In genomic region chr17:44198721-44199552, GRCh38 we compare ENCODE assay signal across 1 cellular context.
TF ChIP-seq lines count a peak whose summit lies in the region.

No MANE protein-coding gene starts in this region.

TF ChIP-seq in HepG2, 621 proteins besides CTCF, POLR2A, EP300 and RAD21 (continues in another document):
- TF ChIP-seq ZNF547 (CRISPR knock-in tag; IDR thresholded peaks at IDR 0.05) (peak; percentile 75; the same call in 1 of the 2 replicates), ZBTB34 (CRISPR knock-in tag; IDR thresholded peaks at IDR 0.05) (no peak), HMGXB4 (CRISPR knock-in tag; IDR thresholded peaks at IDR 0.05; ENCODE audit: borderline replicate concordance in 1 of 2, low read depth in 1 of 2) (0 out of 4 replicates have a peak, but pooled peaks of 1 of the 2 experiments have one; percentile 22), ZBTB38 (CRISPR knock-in tag; IDR thresholded peaks at IDR 0.05) (peak; percentile 44; the same call in 1 of the 2 replicates), SOX13 (IDR thresholded peaks at IDR 0.05) (no peak), SOX13 (CRISPR knock-in tag; conservative IDR thresholded peaks at IDR 0.05 in 1 of 2, IDR thresholded peaks at IDR 0.05 in 1 of 2) (peak in 1 of 2 experiments; percentile 14; a peak in 1 of 4 replicates), KLF13 (CRISPR knock-in tag; IDR thresholded peaks at IDR 0.05) (0 out of 2 replicates have a peak, but pooled peaks have one; percentile 10), TAF1 (CRISPR knock-in tag; IDR thresholded peaks at IDR 0.05) (peak; percentile 43; the same call in 1 of the 2 replicates), ZNF18 (CRISPR knock-in tag; IDR thresholded peaks at IDR 0.05; ENCODE audit: insufficient replicate concordance) (no peak), CAMTA2 (CRISPR knock-in tag; IDR thresholded peaks at IDR 0.05; ENCODE audit: borderline replicate concordance) (0 out of 2 replicates have a peak, but pooled peaks have one; percentile 41), RXRA (CRISPR knock-in tag; IDR thresholded peaks at IDR 0.05) (peak; percentile 33; the same call in 1 of the 2 replicates), KLF12 (CRISPR knock-in tag; IDR thresholded peaks at IDR 0.05; ENCODE audit: borderline replicate concordance) (no peak), ZNF225 (CRISPR knock-in tag; IDR thresholded peaks at IDR 0.05) (peak; percentile 64; the same call in 1 of the 2 replicates), CHD2 (IDR thresholded peaks at IDR 0.05; ENCODE audit: low read depth, low read length) (peak; percentile 43; the same call in 1 of the 2 replicates), RAD51 (IDR thresholded peaks at IDR 0.05; ENCODE audit: borderline replicate concordance) (no peak), SALL2 (CRISPR knock-in tag; IDR thresholded peaks at IDR 0.05) (peak; percentile 54; the same call in 1 of the 2 replicates), ZNF263 (CRISPR knock-in tag; IDR thresholded peaks at IDR 0.05) (0 out of 2 replicates have a peak, but pooled peaks have one; percentile 7), ZNF709 (CRISPR knock-in tag; IDR thresholded peaks at IDR 0.05) (peak; percentile 35; the same call in 1 of the 2 replicates), ZNF616 (CRISPR knock-in tag; IDR thresholded peaks at IDR 0.05; ENCODE audit: low read depth) (0 out of 2 replicates have a peak, but pooled peaks have one; percentile 47), MYC (CRISPR knock-in tag; IDR thresholded peaks at IDR 0.05; ENCODE audit: borderline replicate concordance) (peak; percentile 40; the same call in 1 of the 2 replicates), SPEN (CRISPR knock-in tag; IDR thresholded peaks at IDR 0.05; ENCODE audit: low read depth) (peak; percentile 40; the same call in 1 of the 2 replicates), ZNF230 (CRISPR knock-in tag; IDR thresholded peaks at IDR 0.05) (peak; percentile 32; the same call in 1 of the 2 replicates), ZNF235 (CRISPR knock-in tag; IDR thresholded peaks at IDR 0.05; ENCODE audit: borderline replicate concordance) (0 out of 2 replicates have a peak, but pooled peaks have one; percentile 51), DDIT3 (CRISPR knock-in tag; IDR thresholded peaks at IDR 0.05) (no peak), KDM5B (CRISPR knock-in tag; IDR thresholded peaks at IDR 0.05; ENCODE audit: borderline replicate concordance) (peak; percentile 78), ARNTL (CRISPR knock-in tag; IDR thresholded peaks at IDR 0.05) (0 out of 2 replicates have a peak, but pooled peaks have one; percentile 21), ZNF441 (CRISPR knock-in tag; IDR thresholded peaks at IDR 0.05; ENCODE audit: borderline replicate concordance) (peak; percentile 34; the same call in 1 of the 2 replicates), THAP8 (CRISPR knock-in tag; IDR thresholded peaks at IDR 0.05; ENCODE audit: borderline replicate concordance) (peak; percentile 78; the same call in 1 of the 2 replicates), ZNF558 (CRISPR knock-in tag; IDR thresholded peaks at IDR 0.05; ENCODE audit: borderline replicate concordance) (0 out of 2 replicates have a peak, but pooled peaks have one; percentile 11), TEAD3 (CRISPR knock-in tag; optimal IDR thresholded peaks at IDR 0.05; ENCODE audit: borderline replicate concordance) (no peak), KDM5A (IDR thresholded peaks at IDR 0.05; ENCODE audit: borderline replicate concordance, low read length) (peak; percentile 56), ZNF83 (CRISPR knock-in tag; IDR thresholded peaks at IDR 0.05; ENCODE audit: borderline replicate concordance) (peak; percentile 88; the same call in 1 of the 2 replicates), AKAP8 (CRISPR knock-in tag; IDR thresholded peaks at IDR 0.05) (peak; percentile 82), ZNF761 (CRISPR knock-in tag; conservative IDR thresholded peaks at IDR 0.05) (peak; percentile 43; the same call in 1 of the 2 replicates), TCF12 (IDR thresholded peaks at IDR 0.05) (no peak), TCF12 (CRISPR knock-in tag; IDR thresholded peaks at IDR 0.05) (0 out of 2 replicates have a peak, but pooled peaks have one; percentile 37), CCDC6 (CRISPR knock-in tag; IDR thresholded peaks at IDR 0.05) (0 out of 2 replicates have a peak, but pooled peaks have one; percentile 2), ZKSCAN8 (CRISPR knock-in tag; IDR thresholded peaks at IDR 0.05; ENCODE audit: borderline replicate concordance) (peak; percentile 9; the same call in 1 of the 2 replicates), GABPA (IDR thresholded peaks at IDR 0.05; ENCODE audit: low read depth, low read length) (peak; percentile 31), GABPA (CRISPR knock-in tag; IDR thresholded peaks at IDR 0.05; ENCODE audit: low read depth) (0 out of 2 replicates have a peak, but pooled peaks have one; percentile 38), POLR2AphosphoS5 (IDR thresholded peaks at IDR 0.05; ENCODE audit: low read depth, low read length) (peak; percentile 37; the same call in 1 of the 2 replicates), ZMAT3 (CRISPR knock-in tag; conservative IDR thresholded peaks at IDR 0.05) (peak; percentile 51), GTF3A (CRISPR knock-in tag; conservative IDR thresholded peaks at IDR 0.05) (no peak), SAP130 (CRISPR knock-in tag; IDR thresholded peaks at IDR 0.05; ENCODE audit: low read depth) (peak; percentile 43), DNMT1 (CRISPR knock-in tag; IDR thresholded peaks at IDR 0.05) (0 out of 2 replicates have a peak, but pooled peaks have one; percentile 76), ASH2L (IDR thresholded peaks at IDR 0.05; ENCODE audit: insufficient read length, low read depth, low read length) (peak; percentile 35), ZBTB14 (CRISPR knock-in tag; IDR thresholded peaks at IDR 0.05) (no peak), HNRNPL (IDR thresholded peaks at IDR 0.05; ENCODE audit: low read depth, low read length) (peak; percentile 72), MED13 (CRISPR knock-in tag; IDR thresholded peaks at IDR 0.05) (0 out of 2 replicates have a peak, but pooled peaks have one; percentile 18), ZNF33B (CRISPR knock-in tag; IDR thresholded peaks at IDR 0.05) (0 out of 2 replicates have a peak, but pooled peaks have one; percentile 30), ZNF124 (CRISPR knock-in tag; IDR thresholded peaks at IDR 0.05) (0 out of 2 replicates have a peak, but pooled peaks have one; percentile 34), SAFB2 (CRISPR knock-in tag; IDR thresholded peaks at IDR 0.05; ENCODE audit: borderline replicate concordance, low read depth) (no peak; the same call in 1 of the 2 replicates), ZNF550 (CRISPR knock-in tag; IDR thresholded peaks at IDR 0.05; ENCODE audit: borderline replicate concordance) (0 out of 2 replicates have a peak, but pooled peaks have one; percentile 40), ZNF724P (CRISPR knock-in tag; IDR thresholded peaks at IDR 0.05; ENCODE audit: borderline replicate concordance) (no peak)
- TF ChIP-seq, protein P1, sequence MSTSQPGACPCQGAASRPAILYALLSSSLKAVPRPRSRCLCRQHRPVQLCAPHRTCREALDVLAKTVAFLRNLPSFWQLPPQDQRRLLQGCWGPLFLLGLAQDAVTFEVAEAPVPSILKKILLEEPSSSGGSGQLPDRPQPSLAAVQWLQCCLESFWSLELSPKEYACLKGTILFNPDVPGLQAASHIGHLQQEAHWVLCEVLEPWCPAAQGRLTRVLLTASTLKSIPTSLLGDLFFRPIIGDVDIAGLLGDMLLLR (CRISPR knock-in tag; IDR thresholded peaks at IDR 0.05) = peak; percentile 43; the same call in 1 of the 2 replicates
- TF ChIP-seq, protein P2, sequence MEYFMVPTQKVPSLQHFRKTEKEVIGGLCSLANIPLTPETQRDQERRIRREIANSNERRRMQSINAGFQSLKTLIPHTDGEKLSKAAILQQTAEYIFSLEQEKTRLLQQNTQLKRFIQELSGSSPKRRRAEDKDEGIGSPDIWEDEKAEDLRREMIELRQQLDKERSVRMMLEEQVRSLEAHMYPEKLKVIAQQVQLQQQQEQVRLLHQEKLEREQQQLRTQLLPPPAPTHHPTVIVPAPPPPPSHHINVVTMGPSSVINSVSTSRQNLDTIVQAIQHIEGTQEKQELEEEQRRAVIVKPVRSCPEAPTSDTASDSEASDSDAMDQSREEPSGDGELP (IDR thresholded peaks at IDR 0.05; ENCODE audit: borderline replicate concordance, low read depth) = no peak
- TF ChIP-seq, protein P3, sequence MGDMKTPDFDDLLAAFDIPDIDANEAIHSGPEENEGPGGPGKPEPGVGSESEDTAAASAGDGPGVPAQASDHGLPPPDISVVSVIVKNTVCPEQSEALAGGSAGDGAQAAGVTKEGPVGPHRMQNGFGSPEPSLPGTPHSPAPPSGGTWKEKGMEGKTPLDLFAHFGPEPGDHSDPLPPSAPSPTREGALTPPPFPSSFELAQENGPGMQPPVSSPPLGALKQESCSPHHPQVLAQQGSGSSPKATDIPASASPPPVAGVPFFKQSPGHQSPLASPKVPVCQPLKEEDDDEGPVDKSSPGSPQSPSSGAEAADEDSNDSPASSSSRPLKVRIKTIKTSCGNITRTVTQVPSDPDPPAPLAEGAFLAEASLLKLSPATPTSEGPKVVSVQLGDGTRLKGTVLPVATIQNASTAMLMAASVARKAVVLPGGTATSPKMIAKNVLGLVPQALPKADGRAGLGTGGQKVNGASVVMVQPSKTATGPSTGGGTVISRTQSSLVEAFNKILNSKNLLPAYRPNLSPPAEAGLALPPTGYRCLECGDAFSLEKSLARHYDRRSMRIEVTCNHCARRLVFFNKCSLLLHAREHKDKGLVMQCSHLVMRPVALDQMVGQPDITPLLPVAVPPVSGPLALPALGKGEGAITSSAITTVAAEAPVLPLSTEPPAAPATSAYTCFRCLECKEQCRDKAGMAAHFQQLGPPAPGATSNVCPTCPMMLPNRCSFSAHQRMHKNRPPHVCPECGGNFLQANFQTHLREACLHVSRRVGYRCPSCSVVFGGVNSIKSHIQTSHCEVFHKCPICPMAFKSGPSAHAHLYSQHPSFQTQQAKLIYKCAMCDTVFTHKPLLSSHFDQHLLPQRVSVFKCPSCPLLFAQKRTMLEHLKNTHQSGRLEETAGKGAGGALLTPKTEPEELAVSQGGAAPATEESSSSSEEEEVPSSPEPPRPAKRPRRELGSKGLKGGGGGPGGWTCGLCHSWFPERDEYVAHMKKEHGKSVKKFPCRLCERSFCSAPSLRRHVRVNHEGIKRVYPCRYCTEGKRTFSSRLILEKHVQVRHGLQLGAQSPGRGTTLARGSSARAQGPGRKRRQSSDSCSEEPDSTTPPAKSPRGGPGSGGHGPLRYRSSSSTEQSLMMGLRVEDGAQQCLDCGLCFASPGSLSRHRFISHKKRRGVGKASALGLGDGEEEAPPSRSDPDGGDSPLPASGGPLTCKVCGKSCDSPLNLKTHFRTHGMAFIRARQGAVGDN (CRISPR knock-in tag; IDR thresholded peaks at IDR 0.05) = peak; percentile 60
